1 cellular context compared by ENCODE assay signal in genomic region chr4:111066001-111066400, GRCh38.
TF ChIP-seq lines count a peak whose summit lies in the region.

No MANE protein-coding gene starts in this region.

TF ChIP-seq in HCT116, 20 proteins besides CTCF, POLR2A, EP300 and RAD21 (continued from another document):
- TF ChIP-seq ZFX (IDR thresholded peaks at IDR 0.05) (no peak), FOSL1 (IDR thresholded peaks at IDR 0.05; ENCODE audit: low read depth) (no peak), CBX3 (IDR thresholded peaks at IDR 0.05; ENCODE audit: low read depth) (no peak), JUND (IDR thresholded peaks at IDR 0.05) (no peak), CEBPB (IDR thresholded peaks at IDR 0.05; ENCODE audit: low read depth) (no peak), ATF3 (IDR thresholded peaks at IDR 0.05) (no peak), ELF1 (IDR thresholded peaks at IDR 0.05; ENCODE audit: borderline replicate concordance, low read depth) (no peak), TCF7L2 (IDR thresholded peaks at IDR 0.05; ENCODE audit: borderline replicate concordance, extremely low read depth, insufficient read depth, insufficient read length) (no peak)
